ENCODE assay signal across 25 cellular contexts in genomic region chr13:38951525-38952313, GRCh38. TPM values are rescaled to one million over a fixed set of nuclear protein-coding genes. Genes with fewer than 3 reads are reported as not detected.
DNase-seq lines count a peak whose midpoint lies in the region; ATAC-seq and TF ChIP-seq lines count a peak whose summit lies in the region.
"Had no signal": no experiment of that assay in that cellular context is flagged by ENCODE, and none has a peak within 500 bp of the region (broad histone marks: within the 10 kb centered on the region; RNA-seq: fewer than 3 reads in every experiment).

No MANE protein-coding gene starts in this region.

- intact Hi-C loops in vagina (cut with DNase I), result no loop called here

- no peaks in the 10 kb centered on the region for H4K20me1 ChIP-seq in GM23338 (replicated peaks; ENCODE audit: insufficient read depth)

- no peak overlapping the region; the same call in 1 of the 2 replicates for H3K27ac Mint-ChIP-seq in GM23338
- H3K27ac Mint-ChIP-seq in activated naive CD8-positive, alpha-beta T cell treated with anti-CD3 and anti-CD28 coated beads for 36 hours, result peak overlapping the region; percentile 47
- H3K27ac Mint-ChIP-seq: naive thymus-derived CD4-positive, alpha-beta T cell; T-cell had no signal

- H3K9me3 Mint-ChIP-seq in GM23338, result no peaks in the 10 kb centered on the region
- H3K9me3 Mint-ChIP-seq in activated naive CD8-positive, alpha-beta T cell treated with anti-CD3 and anti-CD28 coated beads for 36 hours, result peaks cover 1% of the 10 kb centered on the region

- H3K27me3 Mint-ChIP-seq in GM23338 (ENCODE audit: insufficient read depth, low read depth, poor library complexity), result no peaks in the 10 kb centered on the region
- peaks cover 20% of the 10 kb centered on the region for H3K27me3 Mint-ChIP-seq in activated naive CD8-positive, alpha-beta T cell treated with anti-CD3 and anti-CD28 coated beads for 36 hours

- H3K4me1 ChIP-seq in GM23338 (ENCODE audit: insufficient read depth) (no peaks in the 10 kb centered on the region), vagina (no peaks in the 10 kb centered on the region)
- H3K4me1 ChIP-seq: lower lobe of right lung had no signal

- no peak overlapping the region for H3K4me3 ChIP-seq in GM23338
- H3K4me3 ChIP-seq in vagina, result no peak overlapping the region
- H3K4me3 ChIP-seq: coronary artery, K562, lower lobe of right lung had no signal

- no peak overlapping the region for H3K4me3 Mint-ChIP-seq in GM23338
- no peak overlapping the region for H3K4me3 Mint-ChIP-seq in activated naive CD8-positive, alpha-beta T cell treated with anti-CD3 and anti-CD28 coated beads for 36 hours
- H3K4me3 Mint-ChIP-seq: T-cell had no signal

- peaks cover 6% of the 10 kb centered on the region for H3K9me2 ChIP-seq in GM23338 (ENCODE audit: insufficient read depth)

- H3K4me2 ChIP-seq in GM23338, result no peak overlapping the region

- no peaks in the 10 kb centered on the region for H3K36me3 Mint-ChIP-seq in GM23338 (ENCODE audit: low read depth)
- H3K36me3 Mint-ChIP-seq in activated naive CD8-positive, alpha-beta T cell treated with anti-CD3 and anti-CD28 coated beads for 36 hours, result no peaks in the 10 kb centered on the region
- H3K36me3 Mint-ChIP-seq: naive thymus-derived CD4-positive, alpha-beta T cell; T-cell had no signal

- no peak for TF ChIP-seq CTCF in GM23338 (conservative IDR thresholded peaks at IDR 0.05; ENCODE audit: low read depth in 2 of 2)
- TF ChIP-seq CTCF in vagina (IDR thresholded peaks at IDR 0.05), result no peak

- no peak for TF ChIP-seq POLR2A in vagina (IDR thresholded peaks at IDR 0.05)

- H3K9me3 ChIP-seq in vagina, result no peaks in the 10 kb centered on the region
- H3K9me3 ChIP-seq: lower lobe of right lung had no signal

- H3K36me3 ChIP-seq in GM23338 (ENCODE audit: insufficient read depth) (no peaks in the 10 kb centered on the region), vagina (no peaks in the 10 kb centered on the region)
- H3K36me3 ChIP-seq: lower lobe of right lung had no signal

- H3K27me3 ChIP-seq in GM23338 (ENCODE audit: insufficient read depth) (no peaks in the 10 kb centered on the region), vagina (no peaks in the 10 kb centered on the region)

- H3K79me2 ChIP-seq in GM23338 (replicated peaks; ENCODE audit: insufficient read depth), result no peaks in the 10 kb centered on the region

- peaks cover 14% of the 10 kb centered on the region for H3K4me1 Mint-ChIP-seq in GM23338
- peaks cover 6% of the 10 kb centered on the region for H3K4me1 Mint-ChIP-seq in activated naive CD8-positive, alpha-beta T cell treated with anti-CD3 and anti-CD28 coated beads for 36 hours
- H3K4me1 Mint-ChIP-seq: naive thymus-derived CD4-positive, alpha-beta T cell; T-cell had no signal

- peak; percentile 13 for DNase-seq in activated CD4-positive, alpha-beta T cell treated with anti-CD3 and anti-CD28 coated beads for 48 hours
- DNase-seq in activated CD4-positive, alpha-beta T cell treated with anti-CD3 and anti-CD28 coated beads for 4 hours, result no peak
- DNase-seq in GM23338 (ENCODE audit: low spot score) (no peak), left lobe of liver (ENCODE audit: low spot score) (peak; percentile 46), SK-N-DZ (ENCODE audit: low spot score) (no peak), vagina (ENCODE audit: extremely low spot score in 2 of 2) (no peak)
- DNase-seq in activated naive CD8-positive, alpha-beta T cell treated with anti-CD3 and anti-CD28 coated beads for 36 hours, result peak; percentile 21
- DNase-seq: activated naive CD4-positive, alpha-beta T cell treated with Interleukin-2 at 50 U/mL for 16 hours; lower lobe of right lung; naive thymus-derived CD4-positive, alpha-beta T cell; NCI-H1105; NCI-H226; NK-92 treated with Interleukin-12 subunit alpha and Interleukin-12 subunit beta, amount 100 ng/mL, for 24 hours; posterior cingulate gyrus; RPMI8226; stimulated activated naive CD4-positive, alpha-beta T cell; T-cell had no signal

- 0 out of 2 replicates have a peak overlapping the region, but pooled peaks have one; percentile 15 for H2AFZ ChIP-seq in GM23338

- ATAC-seq in GM23338 (peak; percentile 42; the same call in 2 of the 3 replicates), left lobe of liver (no peak), HG02970 (IDR thresholded peaks at IDR 0.05; ENCODE audit: low FRiP score, unreplicated experiment) (no peak)
- ATAC-seq: K562; lower lobe of right lung; naive thymus-derived CD4-positive, alpha-beta T cell; T-cell had no signal

- H3F3A ChIP-seq in GM23338 (replicated peaks; ENCODE audit: low read depth), result no peaks in the 10 kb centered on the region

- H3K27ac ChIP-seq in GM23338 (ENCODE audit: low read depth), result no peak overlapping the region
- H3K27ac ChIP-seq in vagina, result no peak overlapping the region
- H3K27ac ChIP-seq: C4-2B, coronary artery, lower lobe of right lung had no signal

TF ChIP-seq in GM23338, 12 proteins besides CTCF, POLR2A, EP300 and RAD21 (continues in another document):
- TF ChIP-seq CREB1 (CRISPR knock-in tag; IDR thresholded peaks at IDR 0.05; ENCODE audit: low read depth), result no peak
- TF ChIP-seq NANOG (IDR thresholded peaks at IDR 0.05; ENCODE audit: borderline replicate concordance), result no peak
- TF ChIP-seq REST (IDR thresholded peaks at IDR 0.05; ENCODE audit: unreplicated experiment), result no peak
- TF ChIP-seq JUNB (IDR thresholded peaks at IDR 0.05; ENCODE audit: unreplicated experiment), result no peak

RNA-seq across cellular contexts. Expression of gene STOML3, which starts 38.9 kb away (rescaled TPM):
- 0.16 TPM in 1 of 2 replicates, not detected in the other for total RNA-seq in GM23338 (2014; rRNA removed; shearing (Covaris generic))
- not detected in 2 replicates for polyA plus RNA-seq in GM23338 (2016; fragmentation: Nextera tagmentation; extraction: Ambion mirVana)
- total RNA-seq in activated naive CD8-positive, alpha-beta T cell treated with anti-CD3 and anti-CD28 coated beads for 36 hours, result not detected
- total RNA-seq in left lobe of liver (not detected), vagina (not detected)
- polyA plus RNA-seq in SK-N-DZ (2014; cell fraction: cytosol; rRNA removed), result not detected in 2 replicates
- not detected in 2 replicates for polyA plus RNA-seq in SK-N-DZ (2014; cell fraction: nucleus; rRNA removed)
- total RNA-seq: A673; epithelial cell of proximal tubule; H4; K562; naive thymus-derived CD4-positive, alpha-beta T cell; T-cell; ureter had no signal
- polyA plus RNA-seq: naive thymus-derived CD4-positive, alpha-beta T cell had no signal

Comparison
In these comparisons a context has a peak if more than half of its experiments do, and no peak if none do; other contexts are left out.
1. DNase-seq: peak in activated CD4-positive, alpha-beta T cell treated with anti-CD3 and anti-CD28 coated beads for 48 hours (single experiment), activated naive CD8-positive, alpha-beta T cell treated with anti-CD3 and anti-CD28 coated beads for 36 hours (single experiment) and left lobe of liver (single experiment); none in activated CD4-positive, alpha-beta T cell treated with anti-CD3 and anti-CD28 coated beads for 4 hours (0 of 2), GM23338 (single experiment), SK-N-DZ (single experiment) and vagina (0 of 2).